25 cellular contexts compared by ENCODE assay signal in the genomic region with DNA sequence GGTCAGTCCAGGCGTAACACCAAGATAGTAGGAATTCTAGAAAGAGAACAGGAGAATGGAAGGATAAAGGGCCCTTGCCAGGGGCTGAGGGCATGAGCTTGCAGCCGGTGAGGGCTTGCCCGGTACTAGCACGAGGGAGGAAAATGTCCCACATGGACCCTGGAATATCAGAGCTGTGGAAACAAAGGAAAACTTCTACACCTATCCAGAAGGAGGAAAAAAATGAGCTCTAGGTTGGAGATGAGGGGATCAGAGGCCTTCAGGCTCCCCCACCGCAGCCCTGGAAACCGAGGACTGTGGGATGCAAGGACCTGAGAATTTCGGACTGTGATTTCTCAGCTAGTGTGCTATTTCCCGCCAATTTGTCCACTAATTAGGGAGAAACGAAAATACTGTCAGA. TPM values are rescaled to one million over a fixed set of nuclear protein-coding genes. Genes with fewer than 3 reads are reported as not detected.
DNase-seq lines count a peak whose midpoint lies in the region; ATAC-seq, FAIRE-seq and TF ChIP-seq lines count a peak whose summit lies in the region.
"Had no signal": no experiment of that assay in that cellular context is flagged by ENCODE, and none has a peak within 500 bp of the region (broad histone marks: within the 10 kb centered on the region; RNA-seq: fewer than 3 reads in every experiment).

No MANE protein-coding gene starts in this region.

- no peak for ATAC-seq in Right ventricle myocardium inferior
- no peak for ATAC-seq in HG03045 (IDR thresholded peaks at IDR 0.05; ENCODE audit: unreplicated experiment)
- ATAC-seq: GM23338, HCT116 had no signal

- H3K4me1 ChIP-seq in kidney (ENCODE audit: control insufficient read depth in 1 of 2, insufficient read depth in 1 of 2, low read depth in 1 of 2, low read length in 2 of 2) (no peaks in the 10 kb centered on the region), spleen (no peaks in the 10 kb centered on the region)

- FAIRE-seq in kidney (lab: Jason Lieb, UNC), result no peak
- FAIRE-seq: GM12891, GM18507 had no signal

- peaks cover 0 to 15% (median 0%) of the 10 kb centered on the region in 7 donors for H3K27me3 ChIP-seq in spleen (replicated peaks in 1 of 7)

- TF ChIP-seq CTCF in kidney (IDR thresholded peaks at IDR 0.05; ENCODE audit: borderline replicate concordance, extremely low read depth, insufficient read depth) (no peak), spleen (IDR thresholded peaks at IDR 0.05 in 8 of 11, conservative IDR thresholded peaks at IDR 0.05 in 3 of 11) (no peak)

- no peak overlapping the region for H3K9ac ChIP-seq in kidney (ENCODE audit: low read length in 2 of 2)

- 69 to 91% (median 80%) methylated on average over 9 of the region's 9 CpGs for WGBS in spleen, 5 donors

- intact Hi-C loops in cardiac septum (cut with DNase I), result no loop called here
- intact Hi-C loops in Right ventricle myocardium inferior (cut with DNase I), result no loop called here
- intact Hi-C loops in kidney (cut with DNase I), result no loop called here
- intact Hi-C loops in posterior vena cava (cut with DNase I), result no loop called here
- intact Hi-C loops in spleen (cut with DNase I; ENCODE audit: low total_unique reads), result no loop called here

- no peaks in the 10 kb centered on the region for H3K36me3 ChIP-seq in kidney (ENCODE audit: control insufficient read depth in 1 of 2, insufficient read depth in 2 of 2, low read length in 2 of 2)
- H3K36me3 ChIP-seq in spleen, result no peaks in the 10 kb centered on the region

- H3K27ac ChIP-seq in kidney (ENCODE audit: low read depth in 2 of 2, low read length in 2 of 2), result no peak overlapping the region
- no peak overlapping the region for H3K27ac ChIP-seq in spleen

- TF ChIP-seq POLR2A in spleen (IDR thresholded peaks at IDR 0.05), result no peak

- H3K9me3 ChIP-seq in kidney (ENCODE audit: control insufficient read depth in 1 of 2, low read length in 2 of 2) (no peaks in the 10 kb centered on the region), spleen (no peaks in the 10 kb centered on the region)

- DNase-seq in cardiac septum (ENCODE audit: low spot score) (peak; percentile 57), Right ventricle myocardium inferior (ENCODE audit: missing footprints) (no peak), kidney (peak; percentile 10), posterior vena cava (ENCODE audit: low spot score) (peak; percentile 17), spleen (peak; percentile 20), NCI-H526 treated with DMSO at 0.1 percent for 48 hours (lab: John Stamatoyannopoulos, UW) (no peak)
- DNase-seq in stimulated activated naive CD4-positive, alpha-beta T cell treated with Interleukin-2 at 50 U/mL for 16 hours (lab: John Stamatoyannopoulos, UW), result no peak
- DNase-seq: C1 segment of cervical spinal cord; Calu3; CD4-positive, alpha-beta memory T cell; COR-L47; DMS53; DMS79 treated with DMSO at 0.1 percent for 48 hours; GF-D8 had no signal

- H3K4me3 ChIP-seq in kidney (ENCODE audit: low read length in 2 of 2) (no peak overlapping the region), spleen (no peak overlapping the region)
- H3K4me3 ChIP-seq: GM23338 had no signal

RNA-seq across cellular contexts. Expression of a gene that starts 22.1 kb away (rescaled TPM):
- total RNA-seq in cardiac septum, result 52.5 TPM
- total RNA-seq in Right ventricle myocardium inferior, result 33.8 TPM
- 82.6 TPM for total RNA-seq in kidney
- polyA plus RNA-seq in kidney (ENCODE audit: insufficient read depth, low read depth, low replicate concordance), result 168 TPM
- total RNA-seq in posterior vena cava, result 10 to 100 TPM; 45.5 to 54.1 TPM
- total RNA-seq in spleen, result 10 to 100 TPM in 5 of 7 donors, 1 to 10 TPM in 2; 6.3 to 27.8 (median 11.8) TPM
- polyA plus RNA-seq in spleen, result 10 to 100 TPM; 14.2 to 21.6 (median 18.9) TPM
- total RNA-seq: A172; A673; Calu3; CD4-positive, alpha-beta memory T cell; Daoy; G401; H4 had no signal
- polyA plus RNA-seq: BJ had no signal

Comparison
In these comparisons a context has a peak if more than half of its experiments do, and no peak if none do; other contexts are left out.
1. DNase-seq: peak in cardiac septum (single experiment), kidney (single experiment), posterior vena cava (single experiment) and spleen (single experiment); none in Right ventricle myocardium inferior (single experiment), stimulated activated naive CD4-positive, alpha-beta T cell treated with Interleukin-2 at 50 U/mL for 16 hours (single experiment) and NCI-H526 treated with DMSO at 0.1 percent for 48 hours (single experiment).